In genomic region chr20:17621229-17621968, GRCh38 we compare ENCODE assay signal across 25 cellular contexts. TPM values are rescaled to one million over a fixed set of nuclear protein-coding genes. Genes with fewer than 3 reads are reported as not detected.
DNase-seq lines count a peak whose midpoint lies in the region; ATAC-seq and TF ChIP-seq lines count a peak whose summit lies in the region.
"Had no signal": no experiment of that assay in that cellular context is flagged by ENCODE, and none has a peak within 500 bp of the region (broad histone marks: within the 10 kb centered on the region; RNA-seq: fewer than 3 reads in every experiment).

No MANE protein-coding gene starts in this region.

- TF ChIP-seq CTCF in adrenal gland (IDR thresholded peaks at IDR 0.05) (no peak), omental fat pad (IDR thresholded peaks at IDR 0.05) (no peak), transverse colon (IDR thresholded peaks at IDR 0.05) (no peak)

- H3K36me3 ChIP-seq in adrenal gland (replicated peaks in 1 of 2) (peaks cover 0 to 98% of the 10 kb centered on the region in 2 donors), transverse colon (peaks cover 0 to 66% (median 29%) of the 10 kb centered on the region in 4 donors)

- H3K27me3 ChIP-seq in adrenal gland: no peaks in the 10 kb centered on the region
- H3K27me3 ChIP-seq in transverse colon: no peaks in the 10 kb centered on the region

- no peaks in the 10 kb centered on the region for H3K27me3 Mint-ChIP-seq in activated CD8-positive, alpha-beta memory T cell treated with anti-CD3 and anti-CD28 coated beads, Interleukin-2, amount 10 ng/mL, durations not matched to agents 7 days and 5 days
- H3K27me3 Mint-ChIP-seq: stimulated activated naive CD8-positive, alpha-beta T cell treated with anti-CD3 and anti-CD28 coated beads, Interleukin-15, amount 100 ng/mL, for 72 hours had no signal

- no peak for ATAC-seq in activated CD8-positive, alpha-beta memory T cell treated with anti-CD3 and anti-CD28 coated beads, Interleukin-2, amount 10 ng/mL, durations not matched to agents 7 days and 5 days
- ATAC-seq in omental fat pad (ENCODE audit: low FRiP score) (no peak), GM18858 (IDR thresholded peaks at IDR 0.05; ENCODE audit: unreplicated experiment) (no peak)
- ATAC-seq: A549; K562; natural killer cell; stimulated activated naive CD8-positive, alpha-beta T cell treated with anti-CD3 and anti-CD28 coated beads, Interleukin-15, amount 100 ng/mL, for 72 hours had no signal

- no peak overlapping the region for H3K4me3 Mint-ChIP-seq in activated CD8-positive, alpha-beta memory T cell treated with anti-CD3 and anti-CD28 coated beads, Interleukin-2, amount 10 ng/mL, durations not matched to agents 7 days and 5 days
- H3K4me3 Mint-ChIP-seq: natural killer cell; stimulated activated naive CD8-positive, alpha-beta T cell treated with anti-CD3 and anti-CD28 coated beads, Interleukin-15, amount 100 ng/mL, for 72 hours had no signal

- 86 to 92% (median 90%) methylated on average over 13 to 24 of the region's 24 CpGs for WGBS in adrenal gland, 4 donors
- WGBS in transverse colon (ENCODE audit: low coverage in 1 of 2), 2 donors: 91% methylated on average over 22 of the region's 24 CpGs; no CpG with 5 or more reads in 1 of the 2 donors

- no peaks in the 10 kb centered on the region for H3K9me3 ChIP-seq in adrenal gland (replicated peaks in 1 of 3)
- no peaks in the 10 kb centered on the region for H3K9me3 ChIP-seq in transverse colon
- H3K9me3 ChIP-seq: A549 had no signal

- CTCF ChIA-PET in activated CD8-positive, alpha-beta memory T cell treated with anti-CD3 and anti-CD28 coated beads, Interleukin-2, amount 10 ng/mL, durations not matched to agents 7 days and 5 days (lab: Charles Lee): interaction anchor here (2.0 to 2.7 kb wide), 2 partner anchors 85 to 117 kb away, joined by 8 read pairs; no protein-coding TSS in a partner anchor

- in situ Hi-C loops in transverse colon (cut with MboI; ENCODE audit: low pct_ligation_motif_present in 1 of 4, low pct_unique_long_range_greater_than_20kb in 1 of 4, low sequenced_read_pairs in 3 of 4): loop anchor here in 1 of 4 donors (5.0 kb wide), 1 partner anchor 84 kb away; no protein-coding TSS in a partner anchor

- peaks cover 4% of the 10 kb centered on the region for H3K4me1 Mint-ChIP-seq in activated CD8-positive, alpha-beta memory T cell treated with anti-CD3 and anti-CD28 coated beads, Interleukin-2, amount 10 ng/mL, durations not matched to agents 7 days and 5 days
- H3K4me1 Mint-ChIP-seq: stimulated activated naive CD8-positive, alpha-beta T cell treated with anti-CD3 and anti-CD28 coated beads, Interleukin-15, amount 100 ng/mL, for 72 hours had no signal

- no peak overlapping the region for H3K4me3 ChIP-seq in adrenal gland
- no peak overlapping the region for H3K4me3 ChIP-seq in transverse colon
- H3K4me3 ChIP-seq: A549, K562, smooth muscle cell had no signal

- H3K27ac ChIP-seq in adrenal gland: no peak overlapping the region
- no peak overlapping the region for H3K27ac ChIP-seq in transverse colon
- H3K27ac ChIP-seq: A549, epithelial cell of prostate had no signal

- DNase-seq in activated CD8-positive, alpha-beta memory T cell treated with anti-CD3 and anti-CD28 coated beads for 24 hours: peak; percentile 38
- DNase-seq in activated CD8-positive, alpha-beta memory T cell treated with anti-CD3 and anti-CD28 coated beads, Interleukin-2, amount 10 ng/mL, durations not matched to agents 7 days and 5 days: no peak
- DNase-seq in adrenal gland: peak in 6 of 7 donors; percentile 0 to 37 (median 8)
- peak; percentile 17 for DNase-seq in omental fat pad (ENCODE audit: low spot score)
- DNase-seq in transverse colon: peak; percentile 4
- no peak for DNase-seq in NCI-H2196 treated with DMSO at 0.1 percent for 48 hours (lab: John Stamatoyannopoulos, UW; ENCODE audit: unreplicated experiment)
- no peak for DNase-seq in NCI-H226
- DNase-seq: activated CD4-positive, alpha-beta T cell treated with anti-CD3 and anti-CD28 coated beads, Interleukin-2, amount 50 U/mL, for 4 hours; activated naive CD4-positive, alpha-beta T cell; activated T-cell treated with anti-CD3 and anti-CD28 coated beads for 4 hours; C1 segment of cervical spinal cord; central memory CD4-positive, alpha-beta T cell; hippocampal formation; MM.1S; NCI-H1436; NCI-H69; SHP77; stimulated activated CD4-positive, alpha-beta T cell treated with anti-CD3 and anti-CD28 coated beads, Interleukin-4, amount 100 ng/mL, for 24 hours had no signal

- peaks cover 2% of the 10 kb centered on the region for H3K36me3 Mint-ChIP-seq in activated CD8-positive, alpha-beta memory T cell treated with anti-CD3 and anti-CD28 coated beads, Interleukin-2, amount 10 ng/mL, durations not matched to agents 7 days and 5 days
- H3K36me3 Mint-ChIP-seq: natural killer cell had no signal

- H3K9me3 Mint-ChIP-seq in activated CD8-positive, alpha-beta memory T cell treated with anti-CD3 and anti-CD28 coated beads, Interleukin-2, amount 10 ng/mL, durations not matched to agents 7 days and 5 days (ENCODE audit: low read depth): no peaks in the 10 kb centered on the region
- H3K9me3 Mint-ChIP-seq: natural killer cell; stimulated activated naive CD8-positive, alpha-beta T cell treated with anti-CD3 and anti-CD28 coated beads, Interleukin-15, amount 100 ng/mL, for 72 hours had no signal

- no peak overlapping the region for H3K27ac Mint-ChIP-seq in activated CD8-positive, alpha-beta memory T cell treated with anti-CD3 and anti-CD28 coated beads, Interleukin-2, amount 10 ng/mL, durations not matched to agents 7 days and 5 days

- intact Hi-C loops in adrenal gland (cut with DNase I) (loop anchor here in 1 of 2 donors (5.0 kb wide), 1 partner anchor 84 kb away; no protein-coding TSS in a partner anchor), transverse colon (cut with DNase I; ENCODE audit: low total_unique reads) (no loop called here)

- no peak for TF ChIP-seq EP300 in transverse colon (IDR thresholded peaks at IDR 0.05; ENCODE audit: low read depth)

- no peak for TF ChIP-seq POLR2A in adrenal gland (IDR thresholded peaks at IDR 0.05)
- no peak for TF ChIP-seq POLR2A in transverse colon (IDR thresholded peaks at IDR 0.05)

- H3K4me1 ChIP-seq in adrenal gland (replicated peaks in 1 of 2): no peaks in the 10 kb centered on the region
- peaks cover 0 to 6% (median 0%) of the 10 kb centered on the region in 4 donors for H3K4me1 ChIP-seq in transverse colon
- H3K4me1 ChIP-seq: A549 had no signal

RNA-seq across cellular contexts. Expression of gene DSTN, which starts 51.5 kb away (rescaled TPM):
- total RNA-seq in activated CD8-positive, alpha-beta memory T cell treated with anti-CD3 and anti-CD28 coated beads, Interleukin-2, amount 10 ng/mL, durations not matched to agents 7 days and 5 days: 10 to 100 TPM; 55.8 to 78.3 TPM
- total RNA-seq in adrenal gland (100 to 1,000 TPM; 256 to 385 (median 280) TPM), omental fat pad (100 to 1,000 TPM; 147 to 228 (median 170) TPM), transverse colon (100 to 1,000 TPM; 280 to 589 (median 373) TPM)
- 100 to 1,000 TPM; 184 to 552 (median 192) TPM for polyA plus RNA-seq in adrenal gland

Comparison
In these comparisons a context has a peak if more than half of its experiments do, and no peak if none do; other contexts are left out.
1. DNase-seq: peak in activated CD8-positive, alpha-beta memory T cell treated with anti-CD3 and anti-CD28 coated beads for 24 hours (single experiment), adrenal gland (6 of 7), omental fat pad (single experiment) and transverse colon (single experiment); none in activated CD8-positive, alpha-beta memory T cell treated with anti-CD3 and anti-CD28 coated beads, Interleukin-2, amount 10 ng/mL, durations not matched to agents 7 days and 5 days (single experiment), NCI-H2196 treated with DMSO at 0.1 percent for 48 hours (single experiment) and NCI-H226 (single experiment).